ENCODE assay signal across 15 cellular contexts in the genomic region with DNA sequence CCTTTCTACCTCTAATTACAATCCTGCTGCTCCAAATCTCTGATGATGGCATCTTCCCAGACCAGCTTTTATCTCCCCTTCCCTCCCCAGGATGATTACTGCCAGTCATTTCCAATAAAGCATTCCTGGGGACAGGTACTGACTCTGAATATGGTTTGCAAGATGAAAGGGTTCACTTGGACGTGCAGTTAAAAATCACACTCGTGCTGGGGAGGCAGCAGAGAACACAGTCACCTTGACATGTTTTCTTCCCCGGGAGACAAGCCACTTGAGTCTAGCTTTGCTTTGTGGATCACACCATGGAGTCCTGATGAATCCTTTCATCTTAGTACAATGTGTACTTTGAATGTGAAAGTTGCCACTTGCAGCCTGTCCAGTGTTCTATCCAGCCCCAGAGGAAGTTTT.
"Had no signal": no experiment of that assay in that cellular context is flagged by ENCODE, and none has a peak within 500 bp of the region (broad histone marks: within the 10 kb centered on the region; RNA-seq: fewer than 3 reads in every experiment).

No MANE protein-coding gene starts in this region.

- ATAC-seq: activated T-cell treated with anti-CD3 and anti-CD28 coated beads, Interleukin-2, amount 50 U/mL, for 72 hours had no signal

- H3K27me3 ChIP-seq: breast epithelium, tibial nerve had no signal

- H3K27ac ChIP-seq: dorsolateral prefrontal cortex, skin epidermis, tibial nerve, WERI-Rb-1 had no signal

- FAIRE-seq: islet of Langerhans, urothelium cell line had no signal

- H3K4me3 ChIP-seq: dorsolateral prefrontal cortex, skin epidermis, tibial nerve had no signal

- H3K36me3 ChIP-seq: breast epithelium, tibial nerve, WERI-Rb-1 had no signal

- H3K9me3 ChIP-seq: breast epithelium, tibial nerve had no signal

- DNase-seq: activated CD4-positive, alpha-beta T cell treated with anti-CD3 and anti-CD28 coated beads for 1 hour; activated CD8-positive, alpha-beta memory T cell treated with anti-CD3 and anti-CD28 coated beads for 24 hours; activated effector memory CD4-positive, alpha-beta T cell treated with anti-CD3 and anti-CD28 coated beads, Interleukin-2, amount 50 U/mL, for 16 hours; activated naive CD4-positive, alpha-beta T cell treated with anti-CD3 and anti-CD28 coated beads, Interleukin-2, amount 50 U/mL, for 16 hours; activated T-cell treated with anti-CD3 and anti-CD28 coated beads, Interleukin-2, amount 50 U/mL, for 72 hours; aorta; dorsolateral prefrontal cortex; foreskin fibroblast; hippocampal formation; WERI-Rb-1 had no signal
